10 cellular contexts compared by ENCODE assay signal in genomic region chr6:51618563-51618962, GRCh38.
DNase-seq lines count a peak whose midpoint lies in the region; ATAC-seq, FAIRE-seq and TF ChIP-seq lines count a peak whose summit lies in the region.
"Had no signal": no experiment of that assay in that cellular context is flagged by ENCODE, and none has a peak within 500 bp of the region (broad histone marks: within the 10 kb centered on the region; RNA-seq: fewer than 3 reads in every experiment).

No MANE protein-coding gene starts in this region.

- no peaks in the 10 kb centered on the region for H4K20me1 ChIP-seq in astrocyte (ENCODE audit: insufficient read depth, low read length)

- TF ChIP-seq POLR2A in gastroesophageal sphincter (IDR thresholded peaks at IDR 0.05) = no peak

- H3K79me2 ChIP-seq in astrocyte (ENCODE audit: insufficient read depth, low read length) = no peaks in the 10 kb centered on the region

- H3K4me1 ChIP-seq in astrocyte (ENCODE audit: insufficient read depth, low read length) (no peaks in the 10 kb centered on the region), gastroesophageal sphincter (no peaks in the 10 kb centered on the region)

- no peak for TF ChIP-seq EP300 in gastroesophageal sphincter (IDR thresholded peaks at IDR 0.05)

- no peak overlapping the region for H3K9ac ChIP-seq in astrocyte (ENCODE audit: low read length)

- H3K9me3 Mint-ChIP-seq in astrocyte (ENCODE audit: unreplicated experiment) (no peaks in the 10 kb centered on the region), neural crest cell (peaks cover 2% of the 10 kb centered on the region)

- H3K27ac ChIP-seq in astrocyte (ENCODE audit: low read depth, low read length) (no peak overlapping the region), gastroesophageal sphincter (no peak overlapping the region)

- H3K36me3 Mint-ChIP-seq in astrocyte (ENCODE audit: low read depth, unreplicated experiment) = no peaks in the 10 kb centered on the region
- H3K36me3 Mint-ChIP-seq in neural crest cell (ENCODE audit: low read depth) = no peaks in the 10 kb centered on the region

- peak; percentile 28 for TF ChIP-seq CTCF in GM12865 (IDR thresholded peaks at IDR 0.05; ENCODE audit: insufficient read depth, low read depth, low read length, missing control alignments)
- TF ChIP-seq CTCF in astrocyte (IDR thresholded peaks at IDR 0.05; ENCODE audit: insufficient read depth, low read depth, low read length) = peak; percentile 12
- peak; percentile 65 for TF ChIP-seq CTCF in neural crest cell (conservative IDR thresholded peaks at IDR 0.05)
- peak in 2 of 4 experiments; percentile 15 to 18 for TF ChIP-seq CTCF in gastroesophageal sphincter (IDR thresholded peaks at IDR 0.05)

- H3K27me3 ChIP-seq in astrocyte (ENCODE audit: insufficient read depth, low read length) (no peaks in the 10 kb centered on the region), gastroesophageal sphincter (no peaks in the 10 kb centered on the region)

- H3K27me3 Mint-ChIP-seq in astrocyte (ENCODE audit: low read depth, unreplicated experiment) (no peaks in the 10 kb centered on the region), neural crest cell (ENCODE audit: low read depth) (no peaks in the 10 kb centered on the region)

- no peak overlapping the region for H3K4me2 ChIP-seq in astrocyte (ENCODE audit: low read length)

- H3K4me3 Mint-ChIP-seq in astrocyte (ENCODE audit: unreplicated experiment) = no peak overlapping the region
- no peak overlapping the region for H3K4me3 Mint-ChIP-seq in neural crest cell

- peaks cover 7% of the 10 kb centered on the region for H3K4me1 Mint-ChIP-seq in astrocyte (ENCODE audit: low read depth, unreplicated experiment)
- H3K4me1 Mint-ChIP-seq in neural crest cell = no peaks in the 10 kb centered on the region

- intact Hi-C loops in head of caudate nucleus (cut with DNase I) = no loop called here

- H2AFZ ChIP-seq in astrocyte (ENCODE audit: low read depth, low read length) = no peak overlapping the region

- no peak overlapping the region for H3K4me3 ChIP-seq in GM12865 (ENCODE audit: low read depth, low read length)
- no peak overlapping the region for H3K4me3 ChIP-seq in astrocyte (ENCODE audit: insufficient read depth, low read depth, low read length)
- no peak overlapping the region for H3K4me3 ChIP-seq in gastroesophageal sphincter

- FAIRE-seq in astrocyte (lab: Jason Lieb, UNC) = no peak

- peak; percentile 70 for ATAC-seq in HG03342 (IDR thresholded peaks at IDR 0.05; ENCODE audit: unreplicated experiment)
- ATAC-seq in GM21526 (IDR thresholded peaks at IDR 0.05; ENCODE audit: low FRiP score, unreplicated experiment) = no peak
- no peak for ATAC-seq in GM21367 (IDR thresholded peaks at IDR 0.05; ENCODE audit: unreplicated experiment)
- ATAC-seq in gastroesophageal sphincter = no peak

- DNase-seq in GM12865 (ENCODE audit: low read depth) (peak; percentile 16), astrocyte (ENCODE audit: low read depth) (no peak), neural crest cell (ENCODE audit: low read depth, low spot score) (no peak), head of caudate nucleus (no peak)
- DNase-seq: caudate nucleus, NCI-H2081 treated with DMSO at 0.1 percent for 48 hours had no signal

- H3K36me3 ChIP-seq in astrocyte (ENCODE audit: insufficient read depth, low read length) = no peaks in the 10 kb centered on the region
- no peaks in the 10 kb centered on the region for H3K36me3 ChIP-seq in gastroesophageal sphincter

- H3K9me3 ChIP-seq in astrocyte (ENCODE audit: insufficient read depth, low read depth, low read length) (no peaks in the 10 kb centered on the region), gastroesophageal sphincter (no peaks in the 10 kb centered on the region)

- no peak overlapping the region for H3K27ac Mint-ChIP-seq in astrocyte (ENCODE audit: unreplicated experiment)
- H3K27ac Mint-ChIP-seq in neural crest cell (ENCODE audit: unreplicated experiment) = no peak overlapping the region
